In the genomic region with DNA sequence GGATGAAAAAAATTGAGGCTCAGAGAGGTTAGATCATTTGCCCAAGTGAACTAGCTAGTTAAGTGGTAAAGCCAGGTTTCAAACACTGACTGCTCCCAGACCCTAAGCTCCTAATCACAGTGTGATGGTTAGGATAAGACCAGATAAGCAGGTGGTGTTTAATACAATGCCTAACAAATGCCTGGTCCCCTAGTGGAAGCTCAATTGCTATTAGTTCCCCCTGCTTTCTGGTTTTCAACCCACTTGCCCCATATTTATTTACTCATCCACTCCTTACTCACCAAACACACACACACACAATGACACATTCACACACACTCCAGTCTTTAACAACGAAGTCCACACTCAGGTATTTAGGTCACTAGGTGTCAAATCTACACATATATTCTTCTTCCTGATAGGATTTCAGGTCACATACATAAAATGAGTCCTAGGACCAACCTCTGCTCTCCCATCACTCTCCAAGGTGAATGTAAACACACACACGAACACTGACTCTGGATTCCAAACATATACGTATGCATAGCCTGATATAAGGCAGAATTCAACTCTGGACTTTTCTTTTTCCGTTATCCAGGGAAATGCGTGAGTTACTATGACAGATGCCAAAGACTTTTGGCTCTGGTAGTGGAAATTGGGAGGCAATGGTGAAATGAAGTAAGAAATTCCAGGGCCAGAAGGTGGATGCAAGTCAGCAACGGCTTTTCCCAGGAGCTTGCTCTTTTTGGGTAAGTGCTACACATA, we compare ENCODE assay signal across 1 cellular context.
TF ChIP-seq lines count a peak whose summit lies in the region.

No MANE protein-coding gene starts in this region.

TF ChIP-seq in GM23338, 12 proteins besides CTCF, POLR2A, EP300 and RAD21 (continued from another document):
- TF ChIP-seq ZNF462 (CRISPR knock-in tag; IDR thresholded peaks at IDR 0.05) (no peak), EZH2 (IDR thresholded peaks at IDR 0.05; ENCODE audit: low read depth, unreplicated experiment) (no peak), EZH2phosphoT487 (IDR thresholded peaks at IDR 0.05; ENCODE audit: unreplicated experiment) (no peak), CREB1 (CRISPR knock-in tag; IDR thresholded peaks at IDR 0.05; ENCODE audit: low read depth) (no peak), REST (IDR thresholded peaks at IDR 0.05; ENCODE audit: unreplicated experiment) (no peak), ZNF331 (CRISPR knock-in tag; IDR thresholded peaks at IDR 0.05; ENCODE audit: low read depth) (no peak)
- TF ChIP-seq, protein P1, sequence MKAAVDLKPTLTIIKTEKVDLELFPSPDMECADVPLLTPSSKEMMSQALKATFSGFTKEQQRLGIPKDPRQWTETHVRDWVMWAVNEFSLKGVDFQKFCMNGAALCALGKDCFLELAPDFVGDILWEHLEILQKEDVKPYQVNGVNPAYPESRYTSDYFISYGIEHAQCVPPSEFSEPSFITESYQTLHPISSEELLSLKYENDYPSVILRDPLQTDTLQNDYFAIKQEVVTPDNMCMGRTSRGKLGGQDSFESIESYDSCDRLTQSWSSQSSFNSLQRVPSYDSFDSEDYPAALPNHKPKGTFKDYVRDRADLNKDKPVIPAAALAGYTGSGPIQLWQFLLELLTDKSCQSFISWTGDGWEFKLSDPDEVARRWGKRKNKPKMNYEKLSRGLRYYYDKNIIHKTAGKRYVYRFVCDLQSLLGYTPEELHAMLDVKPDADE (IDR thresholded peaks at IDR 0.05): no peak
